17 cellular contexts compared by ENCODE assay signal in the genomic region with DNA sequence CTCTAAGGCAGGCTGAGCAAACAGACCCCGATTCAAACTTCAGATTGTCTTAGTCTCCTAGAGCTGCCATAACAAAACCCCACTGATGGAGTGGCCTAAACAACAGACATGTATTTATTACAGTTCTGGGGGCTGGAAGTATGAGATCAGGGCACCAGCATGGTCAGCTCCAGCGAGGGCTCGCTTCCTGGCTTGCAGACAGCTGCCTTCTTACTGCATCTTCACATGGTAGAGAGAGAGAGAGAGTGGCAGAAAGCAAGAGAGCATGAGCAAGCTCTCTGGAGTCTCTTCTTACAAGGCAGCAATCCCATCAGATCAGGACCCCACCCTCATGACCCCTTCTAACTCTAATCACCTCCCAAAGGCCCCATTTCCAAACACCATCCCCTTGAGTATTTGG. TPM values are rescaled to one million over a fixed set of nuclear protein-coding genes. Genes with fewer than 3 reads are reported as not detected.
"Had no signal": no experiment of that assay in that cellular context is flagged by ENCODE, and none has a peak within 500 bp of the region (broad histone marks: within the 10 kb centered on the region; RNA-seq: fewer than 3 reads in every experiment).

No MANE protein-coding gene starts in this region.

- H3K36me3 ChIP-seq: gastroesophageal sphincter, heart left ventricle, WERI-Rb-1 had no signal

- H3K9me3 Mint-ChIP-seq: activated T-cell treated with anti-CD3 and anti-CD28 coated beads, Interleukin-2, amount 50 U/mL, for 72 hours had no signal

- H3K27me3 Mint-ChIP-seq: activated naive CD8-positive, alpha-beta T cell had no signal

- H3K36me3 Mint-ChIP-seq: activated naive CD8-positive, alpha-beta T cell; naive thymus-derived CD4-positive, alpha-beta T cell had no signal

- DNase-seq: activated CD4-positive, alpha-beta T cell treated with anti-CD3 and anti-CD28 coated beads for 1 hour; activated T-cell treated with anti-CD3 and anti-CD28 coated beads, Interleukin-2, amount 50 U/mL, for 72 hours; amygdala; caudate nucleus; kidney glomerular epithelial cell; mesenchymal stem cell; naive thymus-derived CD4-positive, alpha-beta T cell; nucleus accumbens; stimulated activated CD4-positive, alpha-beta T cell treated with anti-CD3 and anti-CD28 coated beads, Interleukin-12 subunit alpha, Interleukin-12 subunit beta, amount 100 ng/mL, for 4 hours; stimulated activated CD4-positive, alpha-beta T cell treated with anti-CD3 and anti-CD28 coated beads, Interleukin-1b, Interleukin-23, amount 100 ng/mL, for 48 hours; stimulated activated CD8-positive, alpha-beta memory T cell treated with anti-CD3 and anti-CD28 coated beads, Interleukin-4, amount 100 ng/mL, for 48 hours; stimulated activated naive CD4-positive, alpha-beta T cell; WERI-Rb-1 had no signal

- H3K27ac Mint-ChIP-seq: activated naive CD8-positive, alpha-beta T cell; activated T-cell treated with anti-CD3 and anti-CD28 coated beads, Interleukin-2, amount 50 U/mL, for 72 hours; naive thymus-derived CD4-positive, alpha-beta T cell had no signal

- H3K27me3 ChIP-seq: gastroesophageal sphincter, heart left ventricle had no signal

- H3K4me3 ChIP-seq: gastroesophageal sphincter, heart left ventricle had no signal

- H3K4me3 Mint-ChIP-seq: activated naive CD8-positive, alpha-beta T cell; activated T-cell treated with anti-CD3 and anti-CD28 coated beads, Interleukin-2, amount 50 U/mL, for 72 hours had no signal

- ATAC-seq: activated T-cell treated with anti-CD3 and anti-CD28 coated beads, Interleukin-2, amount 50 U/mL, for 72 hours; gastroesophageal sphincter; heart left ventricle; naive thymus-derived CD4-positive, alpha-beta T cell had no signal

RNA-seq across cellular contexts. Expression of gene SORCS2, which starts 22.3 kb away (rescaled TPM):
- total RNA-seq: activated CD8-positive, alpha-beta memory T cell treated with anti-CD3 and anti-CD28 coated beads for 36 hours had no signal
